8 cellular contexts compared by ENCODE assay signal in genomic region chr1:155241069-155241679, GRCh38. TPM values are rescaled to one million over a fixed set of nuclear protein-coding genes. Genes with fewer than 3 reads are reported as not detected.
DNase-seq lines count a peak whose midpoint lies in the region; ATAC-seq and TF ChIP-seq lines count a peak whose summit lies in the region.

No MANE protein-coding gene starts in this region.

- ATAC-seq in naive B cell (ENCODE audit: low read depth in 2 of 2) (peak; percentile 17 to 26), GM18909 (IDR thresholded peaks at IDR 0.05; ENCODE audit: poor library complexity, unreplicated experiment) (no peak)

- H3K4me1 ChIP-seq in Peyer's patch, result peaks cover 0 to 27% (median 6%) of the 10 kb centered on the region in 4 donors
- H3K4me1 ChIP-seq in testis, result peaks cover 8% of the 10 kb centered on the region

- peak; percentile 91 for DNase-seq in EH (ENCODE audit: low read depth)
- DNase-seq in LNCaP clone FGC (ENCODE audit: low read depth), result peak; percentile 89
- DNase-seq in Peyer's patch, result peak in 2 of 3 donors; percentile 76 to 92
- DNase-seq in activated T-helper 1 cell treated with anti-CD3 and anti-CD28 coated beads, Interleukin-2, amount 50 U/mL, for 16 hours (ENCODE audit: low read depth in 1 of 2, low spot score in 1 of 2), result peak; percentile 32 to 44
- peak; percentile 88 for DNase-seq in fibroblast of mammary gland (ENCODE audit: low read depth)
- peak; percentile 58 for DNase-seq in naive B cell
- peak; percentile 86 for DNase-seq in testis

- no peaks in the 10 kb centered on the region for H3K9me3 ChIP-seq in Peyer's patch
- no peaks in the 10 kb centered on the region for H3K9me3 ChIP-seq in testis

- TF ChIP-seq POLR2A in Peyer's patch (IDR thresholded peaks at IDR 0.05) (no peak), testis (IDR thresholded peaks at IDR 0.05) (no peak)

- H3K9me3 Mint-ChIP-seq in naive B cell, result peaks cover 0 to 4% (median 2%) of the 10 kb centered on the region in 7 donors

- peak overlapping the region in 2 of 4 donors; percentile 34 to 58 for H3K27ac ChIP-seq in Peyer's patch
- no peak overlapping the region for H3K27ac ChIP-seq in testis

- no peaks in the 10 kb centered on the region for H3K27me3 ChIP-seq in Peyer's patch
- no peaks in the 10 kb centered on the region for H3K27me3 ChIP-seq in testis

- H3K27ac Mint-ChIP-seq in naive B cell, result peak overlapping the region; percentile 41 to 88 (median 78)

- H3K4me3 Mint-ChIP-seq in naive B cell, result peak overlapping the region; percentile 82 to 93 (median 92)

- peaks cover 0 to 29% (median 0%) of the 10 kb centered on the region in 3 donors for H3K36me3 ChIP-seq in Peyer's patch
- no peaks in the 10 kb centered on the region for H3K36me3 ChIP-seq in testis (ENCODE audit: low read depth, missing control alignments)

- peaks cover 0 to 6% (median 5%) of the 10 kb centered on the region in 3 donors for H3K27me3 Mint-ChIP-seq in naive B cell

- WGBS in testis, 2 donors, result 27 to 30% methylated on average over 4 of the region's 4 CpGs

- peaks cover 22 to 56% (median 48%) of the 10 kb centered on the region in 3 donors for H3K4me1 Mint-ChIP-seq in naive B cell

- H3K4me3 ChIP-seq in LNCaP clone FGC (ENCODE audit: low read depth, low read length) (peak overlapping the region; percentile 47), Peyer's patch (peak overlapping the region; percentile 25 to 53 (median 44)), fibroblast of mammary gland (ENCODE audit: control insufficient read depth, low read depth, low read length) (peak overlapping the region; percentile 57), testis (no peak overlapping the region)

- no peak for TF ChIP-seq CTCF in LNCaP clone FGC (IDR thresholded peaks at IDR 0.05; ENCODE audit: control insufficient read depth, extremely low read depth, insufficient read depth)
- TF ChIP-seq CTCF in Peyer's patch (IDR thresholded peaks at IDR 0.05), result no peak
- no peak for TF ChIP-seq CTCF in fibroblast of mammary gland (conservative IDR thresholded peaks at IDR 0.05; ENCODE audit: control insufficient read depth, insufficient read depth, low read depth, low read length)
- TF ChIP-seq CTCF in testis (IDR thresholded peaks at IDR 0.05), result no peak

- intact Hi-C loops in testis (cut with DNase I; ENCODE audit: low total_unique reads), result no loop called here

- peaks cover 0 to 1% of the 10 kb centered on the region in 2 donors for H3K36me3 Mint-ChIP-seq in naive B cell

RNA-seq across cellular contexts. Expression of gene ENTREP3, which starts 14.1 kb away (rescaled TPM):
- total RNA-seq in Peyer's patch (10 to 100 TPM in 3 of 4 donors, 1 to 10 TPM in 1; 5.8 to 20.7 (median 15.4) TPM), testis (10 to 100 TPM; 14.3 to 15.8 TPM)
- polyA plus RNA-seq in naive B cell (ENCODE audit: low read depth in 6 of 6) (1 to 10 TPM in 3 of 6 donors, under 1 TPM in 3; 0.54 to 1.7 (median 1.2) TPM), testis (ENCODE audit: insufficient read depth, low read depth, low replicate concordance) (27.9 TPM)

RNA-seq across cellular contexts. Expression of gene SCAMP3, which starts 21.0 kb away (rescaled TPM):
- total RNA-seq in Peyer's patch (10 to 100 TPM; 34.7 to 63.7 (median 49.2) TPM), testis (10 to 100 TPM; 70.9 to 80.6 TPM)
- polyA plus RNA-seq in naive B cell (ENCODE audit: low read depth in 6 of 6) (100 to 1,000 TPM; 100 to 142 (median 125) TPM), testis (ENCODE audit: insufficient read depth, low read depth, low replicate concordance) (63.0 TPM)

RNA-seq across cellular contexts. Expression of gene CLK2, which starts 32.1 kb away (rescaled TPM):
- 100 to 1,000 TPM in 2 of 4 donors, 10 to 100 TPM in 2; 44.7 to 125 (median 98.5) TPM for total RNA-seq in Peyer's patch
- 10 to 100 TPM; 11.6 to 28.2 (median 18.1) TPM for polyA plus RNA-seq in naive B cell (ENCODE audit: low read depth in 6 of 6)
- 10 to 100 TPM; 52.8 to 54.1 TPM for total RNA-seq in testis
- polyA plus RNA-seq in testis (ENCODE audit: insufficient read depth, low read depth, low replicate concordance), result 37.0 TPM

RNA-seq across cellular contexts. Expression of gene MTX1, which starts 32.7 kb away (rescaled TPM):
- total RNA-seq in Peyer's patch, result 10 to 100 TPM; 33.2 to 45.2 (median 36.5) TPM
- polyA plus RNA-seq in naive B cell (ENCODE audit: low read depth in 6 of 6), result 10 to 100 TPM; 35.5 to 49.1 (median 42.0) TPM
- total RNA-seq in testis, result 100 to 1,000 TPM in 1 of 2 donors, 10 to 100 TPM in 1; 77.1 to 118 TPM
- polyA plus RNA-seq in testis (ENCODE audit: insufficient read depth, low read depth, low replicate concordance), result 161 TPM

RNA-seq across cellular contexts. Expression of gene THBS3, which starts 33.5 kb away (rescaled TPM):
- 10 to 100 TPM; 15.9 to 58.6 (median 46.5) TPM for total RNA-seq in Peyer's patch
- 1 to 10 TPM; 1.1 to 3.9 (median 2.2) TPM for polyA plus RNA-seq in naive B cell (ENCODE audit: low read depth in 6 of 6)
- total RNA-seq in testis, result 10 to 100 TPM; 37.1 to 68.1 TPM
- 82.9 TPM for polyA plus RNA-seq in testis (ENCODE audit: insufficient read depth, low read depth, low replicate concordance)

Comparison
In these comparisons a context has a peak if more than half of its experiments do, and no peak if none do; other contexts are left out.
1. DNase-seq: peak in every context shown above with its lines; median percentile 91 in EH; 89 in LNCaP clone FGC; 88 in fibroblast of mammary gland; 86 in testis; 84 in Peyer's patch; 58 in naive B cell; 38 in activated T-helper 1 cell treated with anti-CD3 and anti-CD28 coated beads, Interleukin-2, amount 50 U/mL, for 16 hours.
2. H3K4me3 ChIP-seq: peak in LNCaP clone FGC (single experiment), Peyer's patch (4 of 4) and fibroblast of mammary gland (single experiment); none in testis (0 of 2).